In the genomic region with DNA sequence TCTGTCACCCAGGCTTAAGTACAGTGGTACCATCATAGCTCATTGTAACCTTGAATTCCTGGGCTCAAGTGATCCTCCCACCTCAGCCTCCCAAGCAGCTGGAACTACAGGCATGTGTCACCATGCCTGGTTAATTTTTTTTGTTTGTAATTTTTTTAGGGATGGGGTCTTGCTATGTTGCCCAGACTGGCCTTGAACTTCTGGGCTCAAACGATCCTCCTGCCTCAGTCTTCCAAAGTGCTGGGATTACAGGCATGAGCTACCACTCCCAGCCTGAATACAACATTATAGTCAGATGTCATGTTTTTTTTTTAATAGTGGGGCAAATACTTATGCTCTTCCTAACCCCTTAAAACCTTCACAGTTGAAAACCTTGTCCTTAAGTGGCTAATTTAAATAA, we compare ENCODE assay signal across 1 cellular context. TPM values are rescaled to one million over a fixed set of nuclear protein-coding genes. Genes with fewer than 3 reads are reported as not detected.
"Had no signal": no experiment of that assay in that cellular context is flagged by ENCODE, and none has a peak within 500 bp of the region (broad histone marks: within the 10 kb centered on the region; RNA-seq: fewer than 3 reads in every experiment).

No MANE protein-coding gene starts in this region.

RNA-seq across cellular contexts. Expression of gene HACD1, which starts 27.9 kb away (rescaled TPM):
- polyA plus RNA-seq: IgD-negative memory B cell had no signal
